In genomic region chr6:53492860-53493634, GRCh38 we compare ENCODE assay signal across 1 cellular context.
TF ChIP-seq lines count a peak whose summit lies in the region.

No MANE protein-coding gene starts in this region.

TF ChIP-seq in IMR-90, 13 proteins besides CTCF, POLR2A, EP300 and RAD21 (continued from another document):
- TF ChIP-seq ELK1 (IDR thresholded peaks at IDR 0.05; ENCODE audit: borderline replicate concordance, low read depth, low read length) (no peak), NFE2L2 (IDR thresholded peaks at IDR 0.05; ENCODE audit: low read depth, low read length) (peak; percentile 56; the same call in 1 of the 2 replicates), MXI1 (IDR thresholded peaks at IDR 0.05; ENCODE audit: borderline replicate concordance, low read depth, low read length) (no peak), USF2 (IDR thresholded peaks at IDR 0.05; ENCODE audit: low read depth, low read length) (no peak), FOS (IDR thresholded peaks at IDR 0.05; ENCODE audit: low read depth, low read length) (no peak), RCOR1 (IDR thresholded peaks at IDR 0.05; ENCODE audit: insufficient replicate concordance, low read length) (no peak)
